In genomic region chr16:77551352-77551751, GRCh38 we compare ENCODE assay signal across 18 cellular contexts.
DNase-seq lines count a peak whose midpoint lies in the region; ATAC-seq, FAIRE-seq and TF ChIP-seq lines count a peak whose summit lies in the region.
"Had no signal": no experiment of that assay in that cellular context is flagged by ENCODE, and none has a peak within 500 bp of the region (broad histone marks: within the 10 kb centered on the region; RNA-seq: fewer than 3 reads in every experiment).

No MANE protein-coding gene starts in this region.

- H3K27me3 Mint-ChIP-seq in astrocyte (ENCODE audit: low read depth, unreplicated experiment), result peaks cover 16% of the 10 kb centered on the region

- ATAC-seq in HG02798 (IDR thresholded peaks at IDR 0.05; ENCODE audit: poor library complexity, unreplicated experiment), result no peak
- ATAC-seq: GM12878, K562 had no signal

- no peaks in the 10 kb centered on the region for H3K79me2 ChIP-seq in astrocyte (ENCODE audit: insufficient read depth, low read length)

- in situ Hi-C loops in G401 (cut with HindIII; ENCODE audit: low sequenced_read_pairs), result no loop called here

- H3K9me3 ChIP-seq in astrocyte (ENCODE audit: insufficient read depth, low read depth, low read length) (no peaks in the 10 kb centered on the region), left ventricle myocardium inferior (replicated peaks) (no peaks in the 10 kb centered on the region)

- H4K20me1 ChIP-seq in astrocyte (ENCODE audit: insufficient read depth, low read length), result no peaks in the 10 kb centered on the region

- no peak overlapping the region for H3K4me2 ChIP-seq in astrocyte (ENCODE audit: low read length)

- H3K9ac ChIP-seq in astrocyte (ENCODE audit: low read length), result no peak overlapping the region

- TF ChIP-seq CTCF in astrocyte (IDR thresholded peaks at IDR 0.05; ENCODE audit: insufficient read depth, low read depth, low read length) (no peak), fibroblast of mammary gland (conservative IDR thresholded peaks at IDR 0.05; ENCODE audit: control insufficient read depth, insufficient read depth, low read depth, low read length) (no peak), left ventricle myocardium inferior (IDR thresholded peaks at IDR 0.05; ENCODE audit: borderline replicate concordance) (no peak)

- no peaks in the 10 kb centered on the region for H3K36me3 ChIP-seq in astrocyte (ENCODE audit: insufficient read depth, low read length)
- no peaks in the 10 kb centered on the region for H3K36me3 ChIP-seq in left ventricle myocardium inferior

- no peaks in the 10 kb centered on the region for H3K9me3 Mint-ChIP-seq in astrocyte (ENCODE audit: unreplicated experiment)

- peaks cover 10% of the 10 kb centered on the region for H3K4me1 Mint-ChIP-seq in astrocyte (ENCODE audit: low read depth, unreplicated experiment)
- H3K4me1 Mint-ChIP-seq: B cell had no signal

- no peak overlapping the region for H3K27ac ChIP-seq in astrocyte (ENCODE audit: low read depth, low read length)
- H3K27ac ChIP-seq in left ventricle myocardium inferior (replicated peaks), result no peak overlapping the region

- no peaks in the 10 kb centered on the region for H3K27me3 ChIP-seq in astrocyte (ENCODE audit: insufficient read depth, low read length)
- peaks cover 21% of the 10 kb centered on the region for H3K27me3 ChIP-seq in left ventricle myocardium inferior (ENCODE audit: low read depth)

- H2AFZ ChIP-seq in astrocyte (ENCODE audit: low read depth, low read length), result no peak overlapping the region

- DNase-seq in G401 (ENCODE audit: low spot score) (peak; percentile 51), astrocyte (ENCODE audit: low read depth) (peak; percentile 77), fibroblast of mammary gland (ENCODE audit: low read depth) (peak; percentile 35), left ventricle myocardium inferior (no peak), hippocampal formation (lab: John Stamatoyannopoulos, UW) (no peak), NCI-H82 (lab: John Stamatoyannopoulos, UW) (no peak)
- DNase-seq: DND-41, GDM1, NCI-H1105 treated with DMSO at 0.1 percent for 48 hours, NCI-H1694, NCI-H2081 treated with DMSO at 0.1 percent for 48 hours, OCI-M1, Right ventricle myocardium superior had no signal

- H3K4me3 ChIP-seq in astrocyte (ENCODE audit: insufficient read depth, low read depth, low read length), result no peak overlapping the region
- no peak overlapping the region for H3K4me3 ChIP-seq in fibroblast of mammary gland (ENCODE audit: control insufficient read depth, low read depth, low read length)
- H3K4me3 ChIP-seq in left ventricle myocardium inferior, result no peak overlapping the region
- H3K4me3 ChIP-seq: GM12878, K562 had no signal

- H3K27ac Mint-ChIP-seq in astrocyte (ENCODE audit: unreplicated experiment), result no peak overlapping the region
- H3K27ac Mint-ChIP-seq: B cell had no signal

- peak; percentile 69 for FAIRE-seq in astrocyte (lab: Jason Lieb, UNC)
- FAIRE-seq: GM12878, GM19239, K562 had no signal

- intact Hi-C loops in left ventricle myocardium inferior (cut with micrococcal nuclease), result no loop called here

- H3K36me3 Mint-ChIP-seq in astrocyte (ENCODE audit: low read depth, unreplicated experiment), result no peaks in the 10 kb centered on the region

- H3K4me1 ChIP-seq in astrocyte (ENCODE audit: insufficient read depth, low read length) (peaks cover 8% of the 10 kb centered on the region), left ventricle myocardium inferior (no peaks in the 10 kb centered on the region)

- H3K4me3 Mint-ChIP-seq in astrocyte (ENCODE audit: unreplicated experiment), result no peak overlapping the region
- H3K4me3 Mint-ChIP-seq: B cell had no signal

Comparison
In these comparisons a context has a peak if more than half of its experiments do, and no peak if none do; other contexts are left out.
1. DNase-seq: peak in G401 (single experiment), astrocyte (single experiment) and fibroblast of mammary gland (single experiment); none in left ventricle myocardium inferior (single experiment), hippocampal formation (0 of 2) and NCI-H82 (single experiment).